9 cellular contexts compared by ENCODE assay signal in genomic region chr1:162070825-162071224, GRCh38. TPM values are rescaled to one million over a fixed set of nuclear protein-coding genes. Genes with fewer than 3 reads are reported as not detected.
DNase-seq lines count a peak whose midpoint lies in the region; ATAC-seq, FAIRE-seq and TF ChIP-seq lines count a peak whose summit lies in the region.
"Had no signal": no experiment of that assay in that cellular context is flagged by ENCODE, and none has a peak within 500 bp of the region (broad histone marks: within the 10 kb centered on the region; RNA-seq: fewer than 3 reads in every experiment).

No MANE protein-coding gene starts in this region.

- no TSS peak for BruUV-seq in endothelial cell of umbilical vein (replicated peaks; lab: Mats Ljungman, UMichigan)

- H3K9me3 Mint-ChIP-seq in CD4-positive, alpha-beta memory T cell, result no peaks in the 10 kb centered on the region

- H3K9ac ChIP-seq in Loucy (ENCODE audit: low read depth, low read length, poor library complexity, severe bottlenecking), result no peak overlapping the region
- H3K9ac ChIP-seq in endothelial cell of umbilical vein (replicated peaks; ENCODE audit: extremely low read depth, insufficient read depth, low read length), result no peak overlapping the region
- H3K9ac ChIP-seq in neural cell (ENCODE audit: low read length), result peak overlapping the region; percentile 77

- H3K4me2 ChIP-seq in Loucy (ENCODE audit: low read depth, low read length, poor library complexity, severe bottlenecking) (peak overlapping the region; percentile 69), endothelial cell of umbilical vein (ENCODE audit: insufficient read depth, low read length) (peak overlapping the region; percentile 47), neural cell (ENCODE audit: low read length) (peak overlapping the region; percentile 16)

- H3K27me3 ChIP-seq in CD4-positive, alpha-beta memory T cell (ENCODE audit: insufficient read depth, low read length), result peaks cover 27% of the 10 kb centered on the region
- H3K27me3 ChIP-seq in Loucy (ENCODE audit: insufficient read depth, low read length, poor library complexity, severe bottlenecking) (no peaks in the 10 kb centered on the region), endothelial cell of umbilical vein (ENCODE audit: control insufficient read depth in 2 of 2, insufficient read depth in 2 of 2, low read length in 2 of 2) (no peaks in the 10 kb centered on the region), neural cell (ENCODE audit: insufficient read depth, low read depth, low read length) (no peaks in the 10 kb centered on the region)

- peak overlapping the region in 1 of 7 donors; percentile 49 for H3K27ac Mint-ChIP-seq in CD4-positive, alpha-beta memory T cell

- H3K4me3 ChIP-seq in CD4-positive, alpha-beta memory T cell (ENCODE audit: low read length in 2 of 2), result peak overlapping the region in 1 of 2 donors; percentile 15
- H3K4me3 ChIP-seq in Loucy (ENCODE audit: low read length, poor library complexity, severe bottlenecking), result peak overlapping the region; percentile 85
- H3K4me3 ChIP-seq in endothelial cell of umbilical vein (replicated peaks in 1 of 3; ENCODE audit: insufficient read depth in 1 of 3, low read depth in 1 of 3, low read length in 3 of 3), result peak overlapping the region in 2 of 3 experiments; percentile 36 to 61
- H3K4me3 ChIP-seq in neural cell (ENCODE audit: low read length), result peak overlapping the region; percentile 93

- no peak for TF ChIP-seq EP300 in neural cell (conservative IDR thresholded peaks at IDR 0.05; ENCODE audit: poor library complexity, severe bottlenecking)

- FAIRE-seq in endothelial cell of umbilical vein (lab: Jason Lieb, UNC), result no peak

- peak in 2 of 5 donors; percentile 0 to 4 for DNase-seq in CD4-positive, alpha-beta memory T cell
- peak; percentile 12 for DNase-seq in endothelial cell of umbilical vein (ENCODE audit: low read depth, low spot score)
- no peak for DNase-seq in T-helper 9 cell
- DNase-seq: erythroblast had no signal

- TF ChIP-seq RAD21 in neural cell (conservative IDR thresholded peaks at IDR 0.05), result no peak

- H3K36me3 Mint-ChIP-seq in CD4-positive, alpha-beta memory T cell, result no peaks in the 10 kb centered on the region

- no peaks in the 10 kb centered on the region for H3K9me1 ChIP-seq in endothelial cell of umbilical vein (replicated peaks; ENCODE audit: control insufficient read depth, extremely low read depth, insufficient read depth, low read length)

- no peaks in the 10 kb centered on the region for H3K9me3 ChIP-seq in CD4-positive, alpha-beta memory T cell (ENCODE audit: control insufficient read depth in 1 of 2, low read length in 2 of 2)
- H3K9me3 ChIP-seq in Loucy (ENCODE audit: insufficient read depth, low read depth, low read length) (no peaks in the 10 kb centered on the region), endothelial cell of umbilical vein (replicated peaks; ENCODE audit: control insufficient read depth, insufficient read depth, low read length) (no peaks in the 10 kb centered on the region), neural cell (ENCODE audit: low read length) (no peaks in the 10 kb centered on the region)

- peaks cover 16% of the 10 kb centered on the region for H3K4me1 ChIP-seq in CD4-positive, alpha-beta memory T cell (ENCODE audit: insufficient read depth, low read length)
- peaks cover 28% of the 10 kb centered on the region for H3K4me1 ChIP-seq in Loucy (ENCODE audit: insufficient read depth, low read length, poor library complexity, severe bottlenecking)
- peaks cover 13% of the 10 kb centered on the region for H3K4me1 ChIP-seq in endothelial cell of umbilical vein (ENCODE audit: control insufficient read depth, extremely low read depth, insufficient read depth, low read length)

- TF ChIP-seq CTCF in Loucy (conservative IDR thresholded peaks at IDR 0.05; ENCODE audit: low read length) (no peak), endothelial cell of umbilical vein (IDR thresholded peaks at IDR 0.05; ENCODE audit: extremely low read depth in 1 of 2, insufficient read depth in 1 of 2, low read depth in 1 of 2, low read length in 2 of 2) (no peak), neural cell (IDR thresholded peaks at IDR 0.05; ENCODE audit: poor library complexity, severe bottlenecking) (no peak)

- H3K79me2 ChIP-seq in Loucy (ENCODE audit: insufficient read depth, low read length), result 0 out of 2 replicates have a peak, but pooled peaks cover 5% of the 10 kb centered on the region
- H3K79me2 ChIP-seq in endothelial cell of umbilical vein (ENCODE audit: control insufficient read depth, insufficient read depth, low read length), result no peaks in the 10 kb centered on the region
- H3K79me2 ChIP-seq in neural cell (replicated peaks; ENCODE audit: insufficient read depth, low read length), result peaks cover 53% of the 10 kb centered on the region

- POLR2A ChIA-PET in CD4-positive, alpha-beta memory T cell (lab: Charles Lee; ENCODE audit: partially characterized antibody), result no interaction called here
- POLR2A ChIA-PET in endothelial cell of umbilical vein (lab: Charles Lee), result no interaction called here

- H3K27ac ChIP-seq in CD4-positive, alpha-beta memory T cell (ENCODE audit: low read depth, low read length), result no peak overlapping the region
- H3K27ac ChIP-seq in endothelial cell of umbilical vein (ENCODE audit: insufficient read depth, low read depth, low read length) (no peak overlapping the region), neural cell (ENCODE audit: low read length) (no peak overlapping the region)

- no peak for TF ChIP-seq POLR2A in endothelial cell of umbilical vein (IDR thresholded peaks at IDR 0.05; ENCODE audit: low read depth, low read length)

- H2AFZ ChIP-seq in Loucy (ENCODE audit: low read length) (no peak overlapping the region), endothelial cell of umbilical vein (ENCODE audit: low read depth, low read length) (no peak overlapping the region), neural cell (ENCODE audit: low read depth, low read length) (no peak overlapping the region)

- peak overlapping the region; percentile 33 to 87 (median 84) for H3K4me3 Mint-ChIP-seq in CD4-positive, alpha-beta memory T cell

- no peaks in the 10 kb centered on the region for H4K20me1 ChIP-seq in Loucy (ENCODE audit: insufficient read depth, low read length, poor library complexity, severe bottlenecking)
- H4K20me1 ChIP-seq in endothelial cell of umbilical vein (replicated peaks; ENCODE audit: control insufficient read depth, extremely low read depth, insufficient read depth, low read length), result no peaks in the 10 kb centered on the region
- no peaks in the 10 kb centered on the region for H4K20me1 ChIP-seq in neural cell (ENCODE audit: insufficient read depth)

- H3K9me2 ChIP-seq in Loucy (replicated peaks; ENCODE audit: low read depth, low read length), result no peaks in the 10 kb centered on the region
- no peaks in the 10 kb centered on the region for H3K9me2 ChIP-seq in neural cell (ENCODE audit: insufficient read depth, low read length)

- H3K4me1 Mint-ChIP-seq in CD4-positive, alpha-beta memory T cell, result peaks cover 5 to 16% (median 6%) of the 10 kb centered on the region in 4 donors

- H3K27me3 Mint-ChIP-seq in CD4-positive, alpha-beta memory T cell, result peaks cover 35 to 61% of the 10 kb centered on the region in 2 donors

- H3F3A ChIP-seq in Loucy (ENCODE audit: low read depth), result 0 out of 2 replicates have a peak, but pooled peaks cover 6% of the 10 kb centered on the region
- no peaks in the 10 kb centered on the region for H3F3A ChIP-seq in neural cell (ENCODE audit: insufficient read depth, low read length, poor library complexity, severe bottlenecking)

- dilution Hi-C loops in endothelial cell of umbilical vein (cut with MboI; ENCODE audit: extremely low pct_ligation_motif_present, low sequenced_read_pairs), result no loop called here

- H3K36me3 ChIP-seq in CD4-positive, alpha-beta memory T cell (ENCODE audit: insufficient read depth, low read length), result no peaks in the 10 kb centered on the region
- H3K36me3 ChIP-seq in Loucy (ENCODE audit: insufficient read depth, low read length), result no peaks in the 10 kb centered on the region
- H3K36me3 ChIP-seq in endothelial cell of umbilical vein (ENCODE audit: control insufficient read depth in 2 of 2, extremely low read depth in 1 of 2, insufficient read depth in 2 of 2, low read length in 2 of 2), result no peaks in the 10 kb centered on the region
- peaks cover 4% of the 10 kb centered on the region for H3K36me3 ChIP-seq in neural cell (ENCODE audit: insufficient read depth, low read length)

- CTCF ChIA-PET in CD4-positive, alpha-beta memory T cell (lab: Charles Lee; ENCODE audit: partially characterized antibody), result interaction anchor here (1.5 to 2.2 kb wide), 2 partner anchors 15 to 33 kb away, joined by 3 to 11 read pairs; no protein-coding TSS in a partner anchor
- CTCF ChIA-PET in endothelial cell of umbilical vein (lab: Charles Lee), result interaction anchor here (0.5 kb wide), 1 partner anchor 157 kb away, joined by 3 read pairs; no protein-coding TSS in a partner anchor

- ATAC-seq in GM18498 (IDR thresholded peaks at IDR 0.05; ENCODE audit: unreplicated experiment) (no peak), HG02763 (IDR thresholded peaks at IDR 0.05; ENCODE audit: unreplicated experiment) (no peak), HG02870 (IDR thresholded peaks at IDR 0.05; ENCODE audit: unreplicated experiment) (no peak)

- intact Hi-C loops in CD4-positive, alpha-beta memory T cell (cut with micrococcal nuclease), result no loop called here
- intact Hi-C loops in endothelial cell of umbilical vein (cut with micrococcal nuclease), result loop anchor here (10.0 kb wide), 1 partner anchor 124 kb away; no protein-coding TSS in a partner anchor

RNA-seq across cellular contexts. Expression of gene NOS1AP, which starts 1.3 kb away (rescaled TPM):
- total RNA-seq in CD4-positive, alpha-beta memory T cell, result not detected
- polyA plus RNA-seq in CD4-positive, alpha-beta memory T cell, result not detected
- total RNA-seq in endothelial cell of umbilical vein, result 3.2 and 5.4 TPM in 2 replicates
- polyA plus RNA-seq in endothelial cell of umbilical vein (0.62 and 1.3 TPM in 2 replicates), neural cell (5.3 and 6.2 TPM in 2 replicates)
- polyA plus RNA-seq in endothelial cell of umbilical vein (2011; cell fraction: cytosol; rRNA removed), result 0.65 and 1.0 TPM in 2 replicates
- 5.1 and 5.8 TPM in 2 replicates for polyA plus RNA-seq in endothelial cell of umbilical vein (2011; cell fraction: nucleus; rRNA removed)
- polyA plus RNA-seq in endothelial cell of umbilical vein (2012), result 1.8 and 2.0 TPM in 2 replicates
- polyA minus RNA-seq in endothelial cell of umbilical vein (2.9 and 3.9 TPM in 2 replicates), neural cell (14.1 and 20.7 TPM in 2 replicates)
- 2.5 TPM for polyA minus RNA-seq in endothelial cell of umbilical vein (2011; cell fraction: cytosol; rRNA and poly(A)+ RNA removed)
- polyA minus RNA-seq in endothelial cell of umbilical vein (2011; cell fraction: nucleus; rRNA and poly(A)+ RNA removed), result 10.6 and 11.1 TPM in 2 replicates

RNA-seq across cellular contexts. Expression of gene OLFML2B, which starts 47.2 kb away (rescaled TPM):
- under 1 TPM; 0.36 to 0.58 TPM for total RNA-seq in CD4-positive, alpha-beta memory T cell
- polyA plus RNA-seq in CD4-positive, alpha-beta memory T cell, result not detected
- 0.51 and 0.62 TPM in 2 replicates for total RNA-seq in endothelial cell of umbilical vein
- polyA plus RNA-seq in endothelial cell of umbilical vein, result 0.18 and 0.58 TPM in 2 replicates
- 0.27 and 0.41 TPM in 2 replicates for polyA plus RNA-seq in endothelial cell of umbilical vein (2011; cell fraction: cytosol; rRNA removed)
- polyA plus RNA-seq in endothelial cell of umbilical vein (2011; cell fraction: nucleus; rRNA removed), result 0.14 and 0.49 TPM in 2 replicates
- 0.38 and 0.58 TPM in 2 replicates for polyA plus RNA-seq in endothelial cell of umbilical vein (2012)
- 0.15 and 1.7 TPM in 2 replicates for polyA minus RNA-seq in endothelial cell of umbilical vein
- not detected for polyA minus RNA-seq in endothelial cell of umbilical vein (2011; cell fraction: cytosol; rRNA and poly(A)+ RNA removed)
- polyA minus RNA-seq in endothelial cell of umbilical vein (2011; cell fraction: nucleus; rRNA and poly(A)+ RNA removed), result not detected in 2 replicates
- 0.68 and 0.78 TPM in 2 replicates for polyA plus RNA-seq in neural cell
- polyA minus RNA-seq in neural cell, result 0.93 TPM in 1 of 2 replicates, not detected in the other

Comparison
In these comparisons a context has a peak if more than half of its experiments do, and no peak if none do; other contexts are left out.
1. H3K4me2 ChIP-seq: peak in every context shown above with its lines; median percentile 69 in Loucy; 47 in endothelial cell of umbilical vein; 16 in neural cell.